ENCODE assay signal across 8 cellular contexts in genomic region chr1:53197301-53198205, GRCh38. TPM values are rescaled to one million over a fixed set of nuclear protein-coding genes. Genes with fewer than 3 reads are reported as not detected.
DNase-seq lines count a peak whose midpoint lies in the region; ATAC-seq and TF ChIP-seq lines count a peak whose summit lies in the region.

No MANE protein-coding gene starts in this region.

- ATAC-seq in GM19035 (IDR thresholded peaks at IDR 0.05; ENCODE audit: unreplicated experiment), result no peak
- no peak for ATAC-seq in GM21367 (IDR thresholded peaks at IDR 0.05; ENCODE audit: unreplicated experiment)

- no peak for DNase-seq in A673 (ENCODE audit: low spot score)
- DNase-seq in HFF-Myc (ENCODE audit: extremely low read depth, low read depth), result no peak
- DNase-seq in iPS DF 6.9 (ENCODE audit: low read depth, low spot score), result no peak
- DNase-seq in smooth muscle cell (lab: John Stamatoyannopoulos, UW; ENCODE audit: unreplicated experiment), result no peak
- DNase-seq in cerebellar cortex (ENCODE audit: low spot score), result no peak

- peaks cover 9% of the 10 kb centered on the region for H3K4me1 ChIP-seq in A673 (ENCODE audit: insufficient read depth, low read length, poor library complexity, severe bottlenecking)
- H3K4me1 ChIP-seq in iPS DF 6.9 (ENCODE audit: control insufficient read depth, insufficient read depth, low read length), result no peaks in the 10 kb centered on the region
- H3K4me1 ChIP-seq in smooth muscle cell (ENCODE audit: low read depth), result peaks cover 14% of the 10 kb centered on the region

- peak overlapping the region; percentile 97 for H3K4me3 Mint-ChIP-seq in activated naive CD8-positive, alpha-beta T cell

- H3F3A ChIP-seq in smooth muscle cell (ENCODE audit: low read depth), result peaks cover 11% of the 10 kb centered on the region

- peak overlapping the region; percentile 95 for H3K9ac ChIP-seq in smooth muscle cell (ENCODE audit: low read depth)

- CTCF ChIA-PET in A673 (lab: Charles Lee), result interaction anchor here (0.6 kb wide), 1 partner anchor 381 kb away, joined by 8 read pairs; no protein-coding TSS in a partner anchor

- no peaks in the 10 kb centered on the region for H4K20me1 ChIP-seq in smooth muscle cell (ENCODE audit: low read depth)

- H3K27me3 Mint-ChIP-seq in activated naive CD8-positive, alpha-beta T cell, result no peaks in the 10 kb centered on the region

- H2AFZ ChIP-seq in smooth muscle cell (ENCODE audit: low read depth), result peak overlapping the region; percentile 73

- peak overlapping the region; percentile 97 for H3K27ac Mint-ChIP-seq in activated naive CD8-positive, alpha-beta T cell

- intact Hi-C loops in A673 (cut with micrococcal nuclease; ENCODE audit: unreplicated experiment), result no loop called here

- POLR2A ChIA-PET in A673 (lab: Charles Lee; ENCODE audit: low non-redundant PET), result interaction anchor here (0.7 kb wide), 1 partner anchor 397 kb away, joined by 3 read pairs; no protein-coding TSS in a partner anchor

- peaks cover 27% of the 10 kb centered on the region for H3K4me1 Mint-ChIP-seq in activated naive CD8-positive, alpha-beta T cell (ENCODE audit: low read depth)

- no peaks in the 10 kb centered on the region for H3K79me2 ChIP-seq in smooth muscle cell (ENCODE audit: low read depth)

- H3K36me3 ChIP-seq in A673 (ENCODE audit: insufficient read depth, low read length, poor library complexity, severe bottlenecking) (no peaks in the 10 kb centered on the region), iPS DF 6.9 (ENCODE audit: control insufficient read depth, insufficient read depth, low read length) (0 out of 2 replicates have a peak, but pooled peaks cover under 1% of the 10 kb centered on the region), smooth muscle cell (ENCODE audit: low read depth) (no peaks in the 10 kb centered on the region)

- H3K4me2 ChIP-seq in smooth muscle cell, result peak overlapping the region; percentile 97

- H3K9me3 Mint-ChIP-seq in activated naive CD8-positive, alpha-beta T cell (ENCODE audit: low read depth), result no peaks in the 10 kb centered on the region

- TF ChIP-seq CTCF in A673 (conservative IDR thresholded peaks at IDR 0.05; ENCODE audit: low read depth, low read length) (no peak), HFF-Myc (IDR thresholded peaks at IDR 0.05; ENCODE audit: low read depth, low read length, missing control alignments) (no peak), smooth muscle cell (IDR thresholded peaks at IDR 0.05; ENCODE audit: borderline replicate concordance, insufficient read depth, poor library complexity, severe bottlenecking) (no peak)

- H3K36me3 Mint-ChIP-seq in activated naive CD8-positive, alpha-beta T cell, result peaks cover 2% of the 10 kb centered on the region

- no peaks in the 10 kb centered on the region for H3K9me3 ChIP-seq in A673 (ENCODE audit: low read depth, low read length, poor library complexity, severe bottlenecking)
- no peaks in the 10 kb centered on the region for H3K9me3 ChIP-seq in iPS DF 6.9 (ENCODE audit: control insufficient read depth, insufficient read depth, low read length)
- no peaks in the 10 kb centered on the region for H3K9me3 ChIP-seq in smooth muscle cell (replicated peaks; ENCODE audit: low read depth)

- peak overlapping the region; percentile 93 for H3K27ac ChIP-seq in A673 (ENCODE audit: low read depth, low read length, poor library complexity, severe bottlenecking)
- H3K27ac ChIP-seq in iPS DF 6.9 (ENCODE audit: low read length), result no peak overlapping the region
- H3K27ac ChIP-seq in smooth muscle cell (ENCODE audit: low read depth), result peak overlapping the region; percentile 87

- BruUV-seq in A673 (replicated peaks; lab: Mats Ljungman, UMichigan), result TSS peak; percentile 54

- H3K27me3 ChIP-seq in A673 (replicated peaks; ENCODE audit: insufficient read depth, low read depth, low read length, poor library complexity), result no peaks in the 10 kb centered on the region
- no peaks in the 10 kb centered on the region for H3K27me3 ChIP-seq in iPS DF 6.9 (ENCODE audit: control insufficient read depth, insufficient read depth, low read length)
- H3K27me3 ChIP-seq in smooth muscle cell (ENCODE audit: low read depth), result no peaks in the 10 kb centered on the region

- WGBS in iPS DF 6.9 (ENCODE audit: insufficient coverage, insufficient read length), result 100% methylated on average over 2 of the region's 13 CpGs
- 40% methylated on average over 13 of the region's 13 CpGs for WGBS in smooth muscle cell (ENCODE audit: low lambda C conversion rate)

- H3K4me3 ChIP-seq in A673 (ENCODE audit: low read depth, low read length, poor library complexity, severe bottlenecking) (peak overlapping the region; percentile 85), HFF-Myc (replicated peaks; ENCODE audit: low read depth, low read length) (peak overlapping the region; percentile 88), iPS DF 6.9 (ENCODE audit: low read length) (peak overlapping the region; percentile 76; the same call in 1 of the 2 replicates), smooth muscle cell (peak overlapping the region; percentile 81)

RNA-seq across cellular contexts. Expression of gene CPT2, which starts 0.9 kb away (rescaled TPM):
- 17.0 and 18.7 TPM in 2 replicates for total RNA-seq in A673 (2021)
- 13.1 and 15.7 TPM in 2 replicates for total RNA-seq in smooth muscle cell
- polyA plus RNA-seq in smooth muscle cell, result 13.3 and 18.1 TPM in 2 replicates

RNA-seq across cellular contexts. Expression of gene CZIB, which starts 22.9 kb away (rescaled TPM):
- total RNA-seq in A673 (2021), result 53.8 and 56.7 TPM in 2 replicates
- 39.3 and 49.4 TPM in 2 replicates for total RNA-seq in smooth muscle cell
- polyA plus RNA-seq in smooth muscle cell, result 45.8 and 47.9 TPM in 2 replicates

RNA-seq across cellular contexts. Expression of gene MAGOH, which starts 40.8 kb away (rescaled TPM):
- total RNA-seq in A673 (2021) (75.1 and 76.3 TPM in 2 replicates), smooth muscle cell (30.5 and 37.3 TPM in 2 replicates)
- polyA plus RNA-seq in smooth muscle cell, result 28.5 and 38.4 TPM in 2 replicates

RNA-seq across cellular contexts. Expression of gene SLC1A7, which starts 55.1 kb away (rescaled TPM):
- total RNA-seq in A673 (2021) (not detected in 2 replicates), smooth muscle cell (not detected in 2 replicates)
- 0.05 and 0.53 TPM in 2 replicates for polyA plus RNA-seq in smooth muscle cell
